In genomic region chr16:87766485-87766797, GRCh38 we compare ENCODE assay signal across 8 cellular contexts. TPM values are rescaled to one million over a fixed set of nuclear protein-coding genes. Genes with fewer than 3 reads are reported as not detected.
DNase-seq lines count a peak whose midpoint lies in the region; ATAC-seq and TF ChIP-seq lines count a peak whose summit lies in the region.

No MANE protein-coding gene starts in this region.

- no peak for TF ChIP-seq CTCF in AG10803 (conservative IDR thresholded peaks at IDR 0.05; ENCODE audit: low read length)
- no peak for TF ChIP-seq CTCF in Loucy (conservative IDR thresholded peaks at IDR 0.05; ENCODE audit: low read length)
- TF ChIP-seq CTCF in dorsolateral prefrontal cortex (IDR thresholded peaks at IDR 0.05 in 54 of 56, conservative IDR thresholded peaks at IDR 0.05 in 2 of 56; ENCODE audit: low read depth in 1 of 56, partially characterized antibody in 56 of 56), result no peak

- H3K4me2 ChIP-seq in Loucy (ENCODE audit: low read depth, low read length, poor library complexity, severe bottlenecking), result peak overlapping the region; percentile 90

- H3K27me3 Mint-ChIP-seq in naive thymus-derived CD8-positive, alpha-beta T cell, result no peaks in the 10 kb centered on the region

- H3K4me3 Mint-ChIP-seq in naive thymus-derived CD8-positive, alpha-beta T cell, result peak overlapping the region; percentile 97 to 100 (median 99)

- H3K36me3 Mint-ChIP-seq in naive thymus-derived CD8-positive, alpha-beta T cell, result peaks cover 0 to 26% (median 5%) of the 10 kb centered on the region in 3 donors

- peak overlapping the region in 40 of 59 donors; percentile 58 to 93 (median 80) for H3K27ac ChIP-seq in dorsolateral prefrontal cortex

- peaks cover 4% of the 10 kb centered on the region for H3K4me1 ChIP-seq in Loucy (ENCODE audit: insufficient read depth, low read length, poor library complexity, severe bottlenecking)

- TF ChIP-seq POLR2A in erythroblast (IDR thresholded peaks at IDR 0.05; ENCODE audit: low read length), result no peak

- H2AFZ ChIP-seq in Loucy (ENCODE audit: low read length), result 0 out of 2 replicates have a peak overlapping the region, but pooled peaks have one; percentile 72

- H3F3A ChIP-seq in Loucy (ENCODE audit: low read depth), result peaks cover 3% of the 10 kb centered on the region; the same call in 1 of the 2 replicates

- intact Hi-C loops in dorsolateral prefrontal cortex (cut with DNase I), result loop anchor here (2.0 to 10.0 kb wide), 4 partner anchors 132 to 374 kb away; partner anchors contain the start of gene MAP1LC3B (in 1 of the 2)

- H3K9me2 ChIP-seq in Loucy (replicated peaks; ENCODE audit: low read depth, low read length), result no peaks in the 10 kb centered on the region

- H3K79me2 ChIP-seq in Loucy (ENCODE audit: insufficient read depth, low read length), result peaks cover 34% of the 10 kb centered on the region

- peak overlapping the region; percentile 43 to 99 (median 99) for H3K27ac Mint-ChIP-seq in naive thymus-derived CD8-positive, alpha-beta T cell

- H3K27me3 ChIP-seq in Loucy (ENCODE audit: insufficient read depth, low read length, poor library complexity, severe bottlenecking) (no peaks in the 10 kb centered on the region), dorsolateral prefrontal cortex (no peaks in the 10 kb centered on the region)

- H4K20me1 ChIP-seq in Loucy (ENCODE audit: insufficient read depth, low read length, poor library complexity, severe bottlenecking), result peaks cover 17% of the 10 kb centered on the region

- H3K9ac ChIP-seq in Loucy (ENCODE audit: low read depth, low read length, poor library complexity, severe bottlenecking), result peak overlapping the region; percentile 82

- H3K9me3 Mint-ChIP-seq in naive thymus-derived CD8-positive, alpha-beta T cell, result no peaks in the 10 kb centered on the region

- ATAC-seq in naive thymus-derived CD8-positive, alpha-beta T cell, result no peak
- no peak for ATAC-seq in HG03108 (IDR thresholded peaks at IDR 0.05; ENCODE audit: unreplicated experiment)
- ATAC-seq in GM19395 (IDR thresholded peaks at IDR 0.05; ENCODE audit: unreplicated experiment), result no peak

- DNase-seq in AG10803 (ENCODE audit: low read depth), result no peak
- no peak for DNase-seq in dorsolateral prefrontal cortex
- no peak for DNase-seq in naive thymus-derived CD8-positive, alpha-beta T cell
- no peak for DNase-seq in erythroblast (lab: John Stamatoyannopoulos, UW)
- DNase-seq in GOT3 (lab: John Stamatoyannopoulos, UW), result no peak

- H3K4me1 Mint-ChIP-seq in naive thymus-derived CD8-positive, alpha-beta T cell, result peaks cover 14 to 50% (median 47%) of the 10 kb centered on the region in 4 donors

- H3K4me3 ChIP-seq in AG10803 (ENCODE audit: low read length) (peak overlapping the region; percentile 86), Loucy (ENCODE audit: low read length, poor library complexity, severe bottlenecking) (peak overlapping the region; percentile 86), dorsolateral prefrontal cortex (peak overlapping the region; percentile 70 to 100 (median 96))

- POLR2A ChIA-PET in naive thymus-derived CD8-positive, alpha-beta T cell (lab: Charles Lee), result interaction anchor here (0.9 to 3.1 kb wide), 13 partner anchors 12 to 804 kb away, joined by 3 to 24 read pairs (median 8); partner anchors contain the start of genes BANP, SLC7A5 and ZC3H18

- H3K9me3 ChIP-seq in Loucy (ENCODE audit: insufficient read depth, low read depth, low read length), result no peaks in the 10 kb centered on the region

- H3K36me3 ChIP-seq in Loucy (ENCODE audit: insufficient read depth, low read length), result no peaks in the 10 kb centered on the region

RNA-seq across cellular contexts. Expression of gene KLHDC4, which starts 0.7 kb away (rescaled TPM):
- 10 to 100 TPM; 22.5 to 62.8 (median 39.0) TPM for total RNA-seq in dorsolateral prefrontal cortex
- total RNA-seq in naive thymus-derived CD8-positive, alpha-beta T cell, result 100 to 1,000 TPM; 117 to 121 TPM
- polyA plus RNA-seq in naive thymus-derived CD8-positive, alpha-beta T cell, result 10 to 100 TPM; 28.7 to 33.3 (median 32.1) TPM
